28 cellular contexts compared by ENCODE assay signal in the genomic region with DNA sequence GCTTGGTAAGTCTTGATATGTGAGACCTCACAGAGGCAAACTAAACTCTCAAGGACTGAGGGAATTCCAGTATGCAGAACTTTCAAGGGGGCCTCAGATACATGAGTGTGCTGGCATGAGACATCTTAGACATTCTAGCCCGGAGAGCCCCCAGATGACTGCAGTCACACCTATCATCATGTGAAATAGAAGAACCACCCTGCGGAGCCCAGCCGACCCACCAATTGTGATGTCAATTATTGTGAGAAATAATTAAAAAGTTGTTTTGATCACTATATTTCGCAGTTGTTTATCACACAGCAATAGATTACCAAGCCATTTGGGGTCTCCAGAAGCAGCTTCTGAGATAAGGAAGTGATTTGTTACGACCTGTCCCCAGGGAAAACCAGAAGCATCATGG.
"Had no signal": no experiment of that assay in that cellular context is flagged by ENCODE, and none has a peak within 500 bp of the region (broad histone marks: within the 10 kb centered on the region; RNA-seq: fewer than 3 reads in every experiment).

No MANE protein-coding gene starts in this region.

- H3K4me1 Mint-ChIP-seq: endodermal cell had no signal

- H3K27me3 Mint-ChIP-seq: dendritic cell treated with granulocyte-macrophage colony-stimulating factor and Interleukin-4, amounts not matched to agents 40 ng/mL and 50 ng/mL, for 4 days; effector memory CD8-positive, alpha-beta T cell had no signal

- FAIRE-seq: colon, endometrium, endothelial cell of umbilical vein, frontal cortex had no signal

- H3K27ac ChIP-seq: colonic mucosa, coronary artery, dorsolateral prefrontal cortex, epithelial cell of prostate, esophagus muscularis mucosa, esophagus squamous epithelium, foreskin keratinocyte, gastrocnemius medialis, gastroesophageal sphincter, heart left ventricle, heart right ventricle had no signal

- H3K4me3 Mint-ChIP-seq: dendritic cell treated with granulocyte-macrophage colony-stimulating factor and Interleukin-4, amounts not matched to agents 40 ng/mL and 50 ng/mL, for 4 days; effector memory CD8-positive, alpha-beta T cell; endodermal cell had no signal

- H3K27ac Mint-ChIP-seq: dendritic cell treated with granulocyte-macrophage colony-stimulating factor and Interleukin-4, amounts not matched to agents 40 ng/mL and 50 ng/mL, for 4 days; effector memory CD8-positive, alpha-beta T cell; endodermal cell had no signal

- DNase-seq: colonic mucosa; cortex of kidney; dermis blood vessel endothelial cell; dorsolateral prefrontal cortex; effector CD4-positive, alpha-beta T cell; effector CD8-positive, alpha-beta T cell; effector memory CD4-positive, alpha-beta T cell; effector memory CD8-positive, alpha-beta T cell; endodermal cell; esophagus squamous epithelium; foreskin fibroblast; foreskin keratinocyte; foreskin melanocyte; gastrocnemius medialis; glutamatergic neuron; head of caudate nucleus; heart left ventricle; heart right ventricle had no signal

- H3K36me3 ChIP-seq: colonic mucosa, esophagus muscularis mucosa, esophagus squamous epithelium, gastrocnemius medialis, gastroesophageal sphincter, heart left ventricle, heart right ventricle had no signal

- H3K4me1 ChIP-seq: colonic mucosa, esophagus muscularis mucosa, esophagus squamous epithelium, foreskin keratinocyte, gastrocnemius medialis, gastroesophageal sphincter, heart left ventricle, heart right ventricle had no signal

- ATAC-seq: effector memory CD8-positive, alpha-beta T cell; esophagus mucosa; foreskin keratinocyte; gastrocnemius medialis; gastroesophageal sphincter; heart left ventricle; heart right ventricle had no signal

- H3K9me3 ChIP-seq: colonic mucosa, esophagus squamous epithelium, gastrocnemius medialis had no signal

- H3K4me3 ChIP-seq: colonic mucosa, coronary artery, dorsolateral prefrontal cortex, esophagus muscularis mucosa, esophagus squamous epithelium, gastrocnemius medialis, gastroesophageal sphincter, heart left ventricle, heart right ventricle had no signal

- H3K9me3 Mint-ChIP-seq: effector memory CD8-positive, alpha-beta T cell had no signal

- H3K27me3 ChIP-seq: colonic mucosa, dorsolateral prefrontal cortex, esophagus muscularis mucosa, esophagus squamous epithelium, foreskin keratinocyte, gastrocnemius medialis, heart left ventricle, heart right ventricle had no signal
